1 cellular context compared by ENCODE assay signal in genomic region chr6:150881911-150882481, GRCh38.
TF ChIP-seq lines count a peak whose summit lies in the region.

No MANE protein-coding gene starts in this region.

TF ChIP-seq in HepG2, 621 proteins besides CTCF, POLR2A, EP300 and RAD21 (continued from another document and continues in another):
- TF ChIP-seq FOXP4 (CRISPR knock-in tag; IDR thresholded peaks at IDR 0.05) (peak; percentile 68), SP5 (CRISPR knock-in tag; IDR thresholded peaks at IDR 0.05; ENCODE audit: borderline replicate concordance, low read depth) (0 out of 2 replicates have a peak, but pooled peaks have one; percentile 7), FOXA1 (IDR thresholded peaks at IDR 0.05) (peak; percentile 59; the same call in 1 of the 2 replicates), FOXA1 (CRISPR knock-in tag; IDR thresholded peaks at IDR 0.05) (peak; percentile 94), KLF16 (CRISPR knock-in tag; IDR thresholded peaks at IDR 0.05) (peak in 1 of 2 experiments; percentile 46; a peak in 1 of 4 replicates), YEATS2 (CRISPR knock-in tag; IDR thresholded peaks at IDR 0.05; ENCODE audit: borderline replicate concordance) (peak; percentile 68; the same call in 1 of the 2 replicates), PPARG (CRISPR knock-in tag; conservative IDR thresholded peaks at IDR 0.05) (peak; percentile 32; the same call in 1 of the 2 replicates), GTF2F1 (IDR thresholded peaks at IDR 0.05; ENCODE audit: low read length) (no peak), PCBP1 (IDR thresholded peaks at IDR 0.05; ENCODE audit: borderline replicate concordance, low read depth, low read length) (no peak), ZSCAN21 (CRISPR knock-in tag; IDR thresholded peaks at IDR 0.05; ENCODE audit: borderline replicate concordance) (peak; percentile 91; the same call in 1 of the 2 replicates), MBD4 (IDR thresholded peaks at IDR 0.05; ENCODE audit: borderline replicate concordance, low read length) (no peak), ZNF777 (CRISPR knock-in tag; IDR thresholded peaks at IDR 0.05) (no peak), MAZ (IDR thresholded peaks at IDR 0.05; ENCODE audit: borderline replicate concordance, low read depth, low read length) (no peak), MAZ (CRISPR knock-in tag; IDR thresholded peaks at IDR 0.05; ENCODE audit: low read depth) (no peak), ZBTB8A (CRISPR knock-in tag; IDR thresholded peaks at IDR 0.05; ENCODE audit: borderline replicate concordance, low read depth) (no peak), PAXIP1 (CRISPR knock-in tag; conservative IDR thresholded peaks at IDR 0.05) (peak; percentile 82), RCOR2 (CRISPR knock-in tag; IDR thresholded peaks at IDR 0.05) (peak; percentile 71), ZNF614 (CRISPR knock-in tag; IDR thresholded peaks at IDR 0.05; ENCODE audit: borderline replicate concordance) (peak; percentile 50; the same call in 1 of the 2 replicates), GPBP1L1 (CRISPR knock-in tag; IDR thresholded peaks at IDR 0.05) (no peak), CEBPB (IDR thresholded peaks at IDR 0.05; ENCODE audit: borderline replicate concordance, low read depth, low read length) (no peak), ERF (CRISPR knock-in tag; IDR thresholded peaks at IDR 0.05) (peak; percentile 45; the same call in 1 of the 2 replicates), ELF3 (CRISPR knock-in tag; IDR thresholded peaks at IDR 0.05) (peak; percentile 84), MZF1 (CRISPR knock-in tag; IDR thresholded peaks at IDR 0.05; ENCODE audit: borderline replicate concordance) (no peak), MBNL3 (CRISPR knock-in tag; conservative IDR thresholded peaks at IDR 0.05) (no peak), KAT8 (CRISPR knock-in tag; IDR thresholded peaks at IDR 0.05) (peak; percentile 50; the same call in 1 of the 2 replicates), SOX6 (IDR thresholded peaks at IDR 0.05) (no peak), SOX6 (CRISPR knock-in tag; IDR thresholded peaks at IDR 0.05) (peak; percentile 95), AFF4 (CRISPR knock-in tag; IDR thresholded peaks at IDR 0.05) (no peak), ZNF792 (CRISPR knock-in tag; IDR thresholded peaks at IDR 0.05) (peak; percentile 89), EEA1 (CRISPR knock-in tag; IDR thresholded peaks at IDR 0.05; ENCODE audit: borderline replicate concordance) (no peak), HNF4A (CRISPR knock-in tag; IDR thresholded peaks at IDR 0.05) (no peak; the same call in none of the 2 replicates), MXD3 (CRISPR knock-in tag; IDR thresholded peaks at IDR 0.05) (no peak), ZNF687 (CRISPR knock-in tag; IDR thresholded peaks at IDR 0.05) (no peak), ZFX (CRISPR knock-in tag; IDR thresholded peaks at IDR 0.05; ENCODE audit: low read depth) (peak; percentile 66; the same call in 1 of the 2 replicates), ARNT (IDR thresholded peaks at IDR 0.05) (no peak), HMG20A (CRISPR knock-in tag; IDR thresholded peaks at IDR 0.05; ENCODE audit: borderline replicate concordance) (peak; percentile 61; the same call in 1 of the 2 replicates), TBX2 (CRISPR knock-in tag; IDR thresholded peaks at IDR 0.05; ENCODE audit: borderline replicate concordance) (peak; percentile 54; the same call in 1 of the 2 replicates), ZNF574 (CRISPR knock-in tag; IDR thresholded peaks at IDR 0.05) (no peak), PHF21A (CRISPR knock-in tag; IDR thresholded peaks at IDR 0.05) (0 out of 2 replicates have a peak, but pooled peaks have one; percentile 31), SAP130 (CRISPR knock-in tag; IDR thresholded peaks at IDR 0.05; ENCODE audit: low read depth) (peak; percentile 90), PTBP1 (IDR thresholded peaks at IDR 0.05; ENCODE audit: low read depth, low read length, poor library complexity, severe bottlenecking) (no peak), GMEB1 (CRISPR knock-in tag; IDR thresholded peaks at IDR 0.05; ENCODE audit: borderline replicate concordance) (0 out of 2 replicates have a peak, but pooled peaks have one; percentile 10)
